In genomic region chr4:158671665-158671914, GRCh38 we compare ENCODE assay signal across 8 cellular contexts. TPM values are rescaled to one million over a fixed set of nuclear protein-coding genes. Genes with fewer than 3 reads are reported as not detected.
DNase-seq lines count a peak whose midpoint lies in the region; ATAC-seq and TF ChIP-seq lines count a peak whose summit lies in the region.

Gene C4orf46 (minus strand): TSS chr4:158671887. CDS start chr4:158671801, 86 bp downstream.

- POLR2A ChIA-PET in activated CD4-positive, alpha-beta T cell treated with anti-CD3 and anti-CD28 coated beads for 36 hours (lab: Charles Lee), result interaction anchor here (0.6 kb wide), 1 partner anchor 53 kb away, joined by 3 read pairs; no protein-coding TSS in a partner anchor
- POLR2A ChIA-PET in GM10248 (lab: Yijun Ruan, JAX), result no interaction called here

- TF ChIP-seq CTCF in GM10248 (IDR thresholded peaks at IDR 0.05; ENCODE audit: control extremely low read depth, extremely low read depth, low read depth, missing control alignments), result no peak

- H3K27me3 ChIP-seq in layer of hippocampus (ENCODE audit: control insufficient read depth, insufficient read depth, low read length) (no peaks in the 10 kb centered on the region), thymus (ENCODE audit: control insufficient read depth, insufficient read depth) (no peaks in the 10 kb centered on the region)

- CTCF ChIA-PET in activated CD4-positive, alpha-beta T cell treated with anti-CD3 and anti-CD28 coated beads for 36 hours (lab: Charles Lee), result interaction anchor here (0.7 to 1.4 kb wide), 4 partner anchors 42 to 531 kb away, joined by 3 to 4 read pairs (median 3); partner anchors contain the start of gene FNIP2
- CTCF ChIA-PET in GM10248 (lab: Yijun Ruan, JAX), result interaction anchor here (1.2 kb wide), 1 partner anchor 417 kb away, joined by 3 read pairs; no protein-coding TSS in a partner anchor

- H3K27me3 Mint-ChIP-seq in activated CD4-positive, alpha-beta T cell treated with anti-CD3 and anti-CD28 coated beads for 36 hours, result no peaks in the 10 kb centered on the region
- H3K27me3 Mint-ChIP-seq in activated naive CD8-positive, alpha-beta T cell treated with anti-CD3 and anti-CD28 coated beads, Interleukin-2, amount 50 U/mL, for 24 hours, result peaks cover 4% of the 10 kb centered on the region

- H3K27ac ChIP-seq in layer of hippocampus (ENCODE audit: low read depth, low read length) (peak within 1 kb of the TSS; percentile 95), thymus (ENCODE audit: low read depth) (peak within 1 kb of the TSS; percentile 98)

- H3K4me3 ChIP-seq in thymus (ENCODE audit: low read length), result peak within 1 kb of the TSS; percentile 83

- H3K9me3 ChIP-seq in thymus (ENCODE audit: control insufficient read depth), result no peaks in the 10 kb centered on the region

- ATAC-seq in activated CD4-positive, alpha-beta T cell treated with anti-CD3 and anti-CD28 coated beads for 36 hours, result no peak
- no peak for ATAC-seq in activated naive CD8-positive, alpha-beta T cell treated with anti-CD3 and anti-CD28 coated beads, Interleukin-2, amount 50 U/mL, for 24 hours

- H3K4me1 Mint-ChIP-seq in activated CD4-positive, alpha-beta T cell treated with anti-CD3 and anti-CD28 coated beads for 36 hours, result peaks cover 18% of the 10 kb centered on the region
- peaks cover 38% of the 10 kb centered on the region for H3K4me1 Mint-ChIP-seq in activated naive CD8-positive, alpha-beta T cell treated with anti-CD3 and anti-CD28 coated beads, Interleukin-2, amount 50 U/mL, for 24 hours

- peaks cover 5% of the 10 kb centered on the region for H3K4me1 ChIP-seq in thymus (ENCODE audit: control insufficient read depth, insufficient read depth, low read length)

- WGBS in thymus, result under 1% methylated on average over 20 of the region's 20 CpGs

- H3K27ac Mint-ChIP-seq in activated CD4-positive, alpha-beta T cell treated with anti-CD3 and anti-CD28 coated beads for 36 hours, result peak within 1 kb of the TSS; percentile 97
- H3K27ac Mint-ChIP-seq in activated naive CD8-positive, alpha-beta T cell treated with anti-CD3 and anti-CD28 coated beads, Interleukin-2, amount 50 U/mL, for 24 hours, result peak within 1 kb of the TSS; percentile 94

- H3K36me3 ChIP-seq in thymus (ENCODE audit: control insufficient read depth, insufficient read depth), result no peaks in the 10 kb centered on the region

- intact Hi-C loops in activated CD4-positive, alpha-beta T cell treated with anti-CD3 and anti-CD28 coated beads for 36 hours (cut with DNase I, micrococcal nuclease), result loop anchor here (1.0 to 5.0 kb wide), 9 partner anchors 98 to 535 kb away; partner anchors contain the start of genes FNIP2 (in 1 of the 2) and RAPGEF2 (in 1 of the 2)

- DNase-seq in activated CD4-positive, alpha-beta T cell treated with anti-CD3 and anti-CD28 coated beads for 36 hours, result no peak
- no peak for DNase-seq in activated CD4-positive, alpha-beta T cell treated with anti-CD3 and anti-CD28 coated beads for 4 hours
- DNase-seq in activated naive CD8-positive, alpha-beta T cell treated with anti-CD3 and anti-CD28 coated beads, Interleukin-2, amount 50 U/mL, for 24 hours, result no peak
- no peak for DNase-seq in anterior cingulate cortex (lab: John Stamatoyannopoulos, UW)
- no peak for DNase-seq in GM10248 (ENCODE audit: extremely low spot score)
- DNase-seq in SK-N-DZ (ENCODE audit: low spot score), result no peak

- no peaks in the 10 kb centered on the region for H3K9me3 Mint-ChIP-seq in activated CD4-positive, alpha-beta T cell treated with anti-CD3 and anti-CD28 coated beads for 36 hours (ENCODE audit: low read depth)
- no peaks in the 10 kb centered on the region for H3K9me3 Mint-ChIP-seq in activated naive CD8-positive, alpha-beta T cell treated with anti-CD3 and anti-CD28 coated beads, Interleukin-2, amount 50 U/mL, for 24 hours

- H3K36me3 Mint-ChIP-seq in activated CD4-positive, alpha-beta T cell treated with anti-CD3 and anti-CD28 coated beads for 36 hours (ENCODE audit: low read depth), result peaks cover 6% of the 10 kb centered on the region
- H3K36me3 Mint-ChIP-seq in activated naive CD8-positive, alpha-beta T cell treated with anti-CD3 and anti-CD28 coated beads, Interleukin-2, amount 50 U/mL, for 24 hours (ENCODE audit: low read depth), result peaks cover 12% of the 10 kb centered on the region

- H3K4me3 Mint-ChIP-seq in activated CD4-positive, alpha-beta T cell treated with anti-CD3 and anti-CD28 coated beads for 36 hours, result peak within 1 kb of the TSS; percentile 97
- peak within 1 kb of the TSS; percentile 93 for H3K4me3 Mint-ChIP-seq in activated naive CD8-positive, alpha-beta T cell treated with anti-CD3 and anti-CD28 coated beads, Interleukin-2, amount 50 U/mL, for 24 hours

RNA-seq across cellular contexts. Expression of gene C4orf46, which starts in this region (rescaled TPM):
- 10 to 100 TPM; 18.1 TPM for total RNA-seq in activated CD4-positive, alpha-beta T cell treated with anti-CD3 and anti-CD28 coated beads for 36 hours
- 6.4 TPM for polyA plus RNA-seq in thymus
- 70.5 and 74.1 TPM in 2 replicates for polyA plus RNA-seq in SK-N-DZ (2014; cell fraction: cytosol; rRNA removed)
- polyA plus RNA-seq in SK-N-DZ (2014; cell fraction: nucleus; rRNA removed), result 30.1 and 31.3 TPM in 2 replicates
